In the genomic region with DNA sequence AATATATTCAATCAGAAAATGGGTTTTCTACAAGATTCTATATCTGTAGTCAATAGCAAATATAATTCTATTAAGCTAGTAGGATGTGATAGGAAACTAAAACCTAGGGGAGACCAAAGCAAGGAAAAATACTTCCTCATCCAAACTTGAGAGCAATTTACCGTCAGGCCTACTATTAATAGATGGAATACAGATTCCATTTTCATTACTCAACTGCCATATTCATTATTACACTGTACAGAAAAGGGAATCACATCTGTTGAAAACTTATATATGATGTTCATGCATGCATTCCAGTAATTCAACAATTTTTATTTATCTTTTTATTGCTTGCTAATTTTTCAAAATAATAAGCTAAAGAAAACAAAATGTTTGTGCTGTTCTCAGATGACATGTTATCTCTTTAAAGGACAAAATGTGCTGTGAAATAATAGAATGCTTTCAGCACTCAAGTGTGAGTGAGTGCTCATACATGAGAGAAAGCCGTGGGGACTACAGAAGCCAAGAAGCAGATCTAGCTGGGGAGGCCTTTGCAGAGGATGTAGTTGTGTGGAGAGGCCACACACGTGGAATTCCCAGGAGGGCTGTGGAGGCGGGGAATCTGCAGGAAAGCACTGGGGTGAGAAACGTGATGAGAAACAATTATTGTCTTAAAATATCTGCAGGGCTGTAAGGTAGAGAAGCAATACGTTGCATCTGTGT, we compare ENCODE assay signal across 11 cellular contexts.
DNase-seq lines count a peak whose midpoint lies in the region; ATAC-seq and TF ChIP-seq lines count a peak whose summit lies in the region.
"Had no signal": no experiment of that assay in that cellular context is flagged by ENCODE, and none has a peak within 500 bp of the region (broad histone marks: within the 10 kb centered on the region; RNA-seq: fewer than 3 reads in every experiment).

No MANE protein-coding gene starts in this region.

- peaks cover 27% of the 10 kb centered on the region for H3K4me1 ChIP-seq in BLaER1
- H3K4me1 ChIP-seq in rectal smooth muscle tissue (ENCODE audit: control insufficient read depth, insufficient read depth, low read length) = peaks cover 57% of the 10 kb centered on the region

- no peak overlapping the region for H3K27ac ChIP-seq in BLaER1
- peak overlapping the region; percentile 82 for H3K27ac ChIP-seq in rectal smooth muscle tissue (ENCODE audit: low read depth, low read length)
- H3K27ac ChIP-seq: neutrophil had no signal

- H3K9ac ChIP-seq in BLaER1 (no peak overlapping the region), rectal smooth muscle tissue (ENCODE audit: low read length) (no peak overlapping the region)

- H3K36me3 ChIP-seq in BLaER1 (no peaks in the 10 kb centered on the region), rectal smooth muscle tissue (ENCODE audit: control insufficient read depth, insufficient read depth, low read length) (no peaks in the 10 kb centered on the region)
- H3K36me3 ChIP-seq: neutrophil had no signal

- DNase-seq in RPMI7951 (ENCODE audit: low read depth) = peak; percentile 69
- peak; percentile 75 for DNase-seq in fibroblast of the aortic adventitia (ENCODE audit: low read depth)
- no peak for DNase-seq in NCI-H146 treated with DMSO at 0.1 percent for 48 hours (lab: John Stamatoyannopoulos, UW; ENCODE audit: unreplicated experiment)
- DNase-seq in NCI-H524 (lab: John Stamatoyannopoulos, UW) = no peak
- no peak for DNase-seq in NCI-H1048 (lab: John Stamatoyannopoulos, UW)
- DNase-seq: activated CD4-positive, alpha-beta T cell treated with anti-CD3 and anti-CD28 coated beads for 1 hour; NK-92 treated with Interleukin-12 subunit alpha and Interleukin-12 subunit beta, amount 100 ng/mL, for 24 hours had no signal

- H3K4me3 ChIP-seq in BLaER1 (no peak overlapping the region), fibroblast of the aortic adventitia (ENCODE audit: low read depth, low read length) (no peak overlapping the region), rectal smooth muscle tissue (ENCODE audit: low read length) (no peak overlapping the region)

- no peak for TF ChIP-seq CTCF in fibroblast of the aortic adventitia (IDR thresholded peaks at IDR 0.05; ENCODE audit: insufficient read depth, low read length)

- peak overlapping the region; percentile 42 for H3K4me2 ChIP-seq in BLaER1

- no peaks in the 10 kb centered on the region for H3K9me3 ChIP-seq in BLaER1
- H3K9me3 ChIP-seq: neutrophil had no signal

- no peaks in the 10 kb centered on the region for H3K27me3 ChIP-seq in BLaER1
- no peaks in the 10 kb centered on the region for H3K27me3 ChIP-seq in rectal smooth muscle tissue (ENCODE audit: control insufficient read depth, insufficient read depth, low read length)
- H3K27me3 ChIP-seq: neutrophil had no signal

- no peaks in the 10 kb centered on the region for H4K20me1 ChIP-seq in BLaER1

- no peak for ATAC-seq in HG02973 (IDR thresholded peaks at IDR 0.05; ENCODE audit: unreplicated experiment)

Comparison
In these comparisons a context has a peak if more than half of its experiments do, and no peak if none do; other contexts are left out.
1. DNase-seq: peak in RPMI7951 (single experiment) and fibroblast of the aortic adventitia (single experiment); none in NCI-H146 treated with DMSO at 0.1 percent for 48 hours (single experiment), NCI-H524 (0 of 2) and NCI-H1048 (single experiment).